ENCODE assay signal across 1 cellular context in the genomic region with DNA sequence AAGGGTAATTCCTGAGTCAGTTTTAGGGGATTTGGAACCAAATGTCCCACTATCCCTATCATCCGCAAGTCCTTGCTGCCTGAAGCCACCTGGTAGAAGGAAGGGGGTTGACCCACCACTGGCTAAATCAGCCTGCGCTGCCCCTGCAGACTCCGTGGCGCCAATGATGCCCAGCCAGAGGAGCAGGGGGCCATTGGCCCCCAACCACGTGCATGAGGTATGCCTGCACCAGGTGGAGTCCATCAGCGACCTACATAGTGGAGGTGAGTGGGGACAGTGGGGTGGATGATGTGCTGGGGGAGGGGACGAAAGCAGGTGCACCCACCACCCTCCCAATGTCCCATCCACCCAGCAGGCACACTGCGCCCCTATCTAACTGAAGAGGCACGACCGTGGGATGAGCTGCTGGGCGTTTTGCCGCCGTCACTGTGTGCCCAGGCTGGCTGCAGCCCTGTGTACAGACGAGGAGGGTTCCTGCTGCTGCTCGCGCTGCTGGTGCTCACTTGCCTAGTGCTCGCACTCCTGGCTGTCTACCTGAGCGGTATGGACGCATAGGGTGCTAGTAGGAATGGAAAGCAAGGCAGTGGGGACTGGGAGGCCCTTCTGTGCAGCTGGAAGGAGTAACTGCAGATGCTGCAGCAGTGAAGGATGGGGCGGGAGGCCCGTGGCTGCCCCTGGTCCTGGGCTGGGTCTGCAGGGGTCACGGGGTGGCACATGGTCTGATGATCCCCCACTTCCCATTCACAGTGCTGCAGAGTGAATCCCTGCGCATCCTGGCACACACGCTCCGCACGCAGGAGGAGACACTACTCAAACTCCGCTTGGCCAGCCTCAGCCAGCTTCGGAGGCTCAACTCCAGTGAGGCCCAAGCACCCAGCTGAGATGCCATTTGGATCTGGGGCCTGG.
TF ChIP-seq lines count a peak whose summit lies in the region.

No MANE protein-coding gene starts in this region.

TF ChIP-seq in GM23338, 12 proteins besides CTCF, POLR2A, EP300 and RAD21:
- TF ChIP-seq JUNB (IDR thresholded peaks at IDR 0.05; ENCODE audit: unreplicated experiment) (no peak), POLR2AphosphoS5 (IDR thresholded peaks at IDR 0.05; ENCODE audit: low read depth) (peak; percentile 29; the same call in 1 of the 2 replicates), NANOG (IDR thresholded peaks at IDR 0.05; ENCODE audit: borderline replicate concordance) (no peak), ETS1 (IDR thresholded peaks at IDR 0.05) (no peak), CREB1 (CRISPR knock-in tag; IDR thresholded peaks at IDR 0.05; ENCODE audit: low read depth) (no peak)
- TF ChIP-seq, protein P1, sequence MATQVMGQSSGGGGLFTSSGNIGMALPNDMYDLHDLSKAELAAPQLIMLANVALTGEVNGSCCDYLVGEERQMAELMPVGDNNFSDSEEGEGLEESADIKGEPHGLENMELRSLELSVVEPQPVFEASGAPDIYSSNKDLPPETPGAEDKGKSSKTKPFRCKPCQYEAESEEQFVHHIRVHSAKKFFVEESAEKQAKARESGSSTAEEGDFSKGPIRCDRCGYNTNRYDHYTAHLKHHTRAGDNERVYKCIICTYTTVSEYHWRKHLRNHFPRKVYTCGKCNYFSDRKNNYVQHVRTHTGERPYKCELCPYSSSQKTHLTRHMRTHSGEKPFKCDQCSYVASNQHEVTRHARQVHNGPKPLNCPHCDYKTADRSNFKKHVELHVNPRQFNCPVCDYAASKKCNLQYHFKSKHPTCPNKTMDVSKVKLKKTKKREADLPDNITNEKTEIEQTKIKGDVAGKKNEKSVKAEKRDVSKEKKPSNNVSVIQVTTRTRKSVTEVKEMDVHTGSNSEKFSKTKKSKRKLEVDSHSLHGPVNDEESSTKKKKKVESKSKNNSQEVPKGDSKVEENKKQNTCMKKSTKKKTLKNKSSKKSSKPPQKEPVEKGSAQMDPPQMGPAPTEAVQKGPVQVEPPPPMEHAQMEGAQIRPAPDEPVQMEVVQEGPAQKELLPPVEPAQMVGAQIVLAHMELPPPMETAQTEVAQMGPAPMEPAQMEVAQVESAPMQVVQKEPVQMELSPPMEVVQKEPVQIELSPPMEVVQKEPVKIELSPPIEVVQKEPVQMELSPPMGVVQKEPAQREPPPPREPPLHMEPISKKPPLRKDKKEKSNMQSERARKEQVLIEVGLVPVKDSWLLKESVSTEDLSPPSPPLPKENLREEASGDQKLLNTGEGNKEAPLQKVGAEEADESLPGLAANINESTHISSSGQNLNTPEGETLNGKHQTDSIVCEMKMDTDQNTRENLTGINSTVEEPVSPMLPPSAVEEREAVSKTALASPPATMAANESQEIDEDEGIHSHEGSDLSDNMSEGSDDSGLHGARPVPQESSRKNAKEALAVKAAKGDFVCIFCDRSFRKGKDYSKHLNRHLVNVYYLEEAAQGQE (IDR thresholded peaks at IDR 0.05; ENCODE audit: unreplicated experiment): no peak
TF ChIP-seq in GM23338: peak in this region for 1.
